ENCODE assay signal across 8 cellular contexts in genomic region chr19:12939292-12939606, GRCh38. TPM values are rescaled to one million over a fixed set of nuclear protein-coding genes. Genes with fewer than 3 reads are reported as not detected.
DNase-seq lines count a peak whose midpoint lies in the region; ATAC-seq and TF ChIP-seq lines count a peak whose summit lies in the region.

No MANE protein-coding gene starts in this region.

- H3K27ac ChIP-seq in tibial artery, result peak overlapping the region; percentile 92 to 93

- H3K4me3 ChIP-seq in GM06990 (replicated peaks; ENCODE audit: low read depth, low read length) (peak overlapping the region; percentile 99), tibial artery (peak overlapping the region; percentile 91)

- DNase-seq in GM06990 (ENCODE audit: extremely low read depth, insufficient read length), result peak; percentile 50
- peak; percentile 55 for DNase-seq in dermis blood vessel endothelial cell
- DNase-seq in mesothelial cell of epicardium (ENCODE audit: low spot score in 2 of 2, unreplicated experiment in 2 of 2), result no peak
- no peak for DNase-seq in tibial artery
- no peak for DNase-seq in Ammon's horn (ENCODE audit: low spot score)

- H3K36me3 Mint-ChIP-seq in mesothelial cell of epicardium, result peaks cover 27% of the 10 kb centered on the region

- peak overlapping the region; percentile 96 for H3K27ac Mint-ChIP-seq in mesothelial cell of epicardium

- peak overlapping the region; percentile 99 for H3K4me3 Mint-ChIP-seq in mesothelial cell of epicardium

- H3K9me3 Mint-ChIP-seq in mesothelial cell of epicardium, result no peaks in the 10 kb centered on the region

- TF ChIP-seq CTCF in GM06990 (IDR thresholded peaks at IDR 0.05; ENCODE audit: insufficient read depth, low read length, poor library complexity, severe bottlenecking) (no peak), mesothelial cell of epicardium (IDR thresholded peaks at IDR 0.05; ENCODE audit: unreplicated experiment) (no peak), tibial artery (IDR thresholded peaks at IDR 0.05) (no peak)

- peaks cover 34% of the 10 kb centered on the region for H3K36me3 ChIP-seq in GM06990 (ENCODE audit: control insufficient read depth, insufficient read depth, low read length)
- H3K36me3 ChIP-seq in tibial artery, result peaks cover 40 to 45% (median 42%) of the 10 kb centered on the region in 3 donors

- H3K27me3 ChIP-seq in GM06990 (replicated peaks; ENCODE audit: control insufficient read depth, insufficient read depth, low read length) (no peaks in the 10 kb centered on the region), tibial artery (no peaks in the 10 kb centered on the region)

- peaks cover 0 to 44% (median 33%) of the 10 kb centered on the region in 4 donors for H3K4me1 ChIP-seq in tibial artery

- H3K27me3 Mint-ChIP-seq in mesothelial cell of epicardium (ENCODE audit: low read depth), result no peaks in the 10 kb centered on the region

- ATAC-seq in SK-N-SH treated with all-trans-retinoic acid at 6 μM for 48 hours (peak; percentile 4; the same call in 2 of the 3 replicates), GM19395 (IDR thresholded peaks at IDR 0.05; ENCODE audit: unreplicated experiment) (no peak), HG02798 (IDR thresholded peaks at IDR 0.05; ENCODE audit: poor library complexity, unreplicated experiment) (no peak)

- intact Hi-C loops in tibial artery (cut with DNase I; ENCODE audit: low total_unique reads), result no loop called here

- H3K4me1 Mint-ChIP-seq in mesothelial cell of epicardium, result peaks cover 38% of the 10 kb centered on the region

- no peaks in the 10 kb centered on the region for H3K9me3 ChIP-seq in tibial artery

TF ChIP-seq in SK-N-SH treated with all-trans-retinoic acid at 6 μM for 48 hours, 23 proteins besides CTCF, POLR2A, EP300 and RAD21:
- TF ChIP-seq ESRRG (CRISPR knock-in tag; IDR thresholded peaks at IDR 0.05), result no peak
- TF ChIP-seq POU6F1 (CRISPR knock-in tag; IDR thresholded peaks at IDR 0.05; ENCODE audit: borderline replicate concordance, low read depth), result no peak
- no peak for TF ChIP-seq PPARA (CRISPR knock-in tag; IDR thresholded peaks at IDR 0.05; ENCODE audit: borderline replicate concordance)
- no peak for TF ChIP-seq ZC3H10 (CRISPR knock-in tag; IDR thresholded peaks at IDR 0.05)
- no peak for TF ChIP-seq BACH2 (CRISPR knock-in tag; IDR thresholded peaks at IDR 0.05; ENCODE audit: borderline replicate concordance)
- no peak for TF ChIP-seq CREB5 (CRISPR knock-in tag; IDR thresholded peaks at IDR 0.05; ENCODE audit: low read depth)
- TF ChIP-seq ZFP3 (CRISPR knock-in tag; IDR thresholded peaks at IDR 0.05), result no peak
- TF ChIP-seq PATZ1 (CRISPR knock-in tag; IDR thresholded peaks at IDR 0.05; ENCODE audit: borderline replicate concordance), result no peak
- no peak for TF ChIP-seq OSR1 (CRISPR knock-in tag; IDR thresholded peaks at IDR 0.05)
- TF ChIP-seq TSHZ2 (CRISPR knock-in tag; IDR thresholded peaks at IDR 0.05), result no peak
- TF ChIP-seq ZNF565 (CRISPR knock-in tag; conservative IDR thresholded peaks at IDR 0.05; ENCODE audit: low read depth), result no peak
- no peak for TF ChIP-seq RARB (CRISPR knock-in tag; IDR thresholded peaks at IDR 0.05)
- no peak for TF ChIP-seq CSDC2 (CRISPR knock-in tag; IDR thresholded peaks at IDR 0.05)
- TF ChIP-seq TOX (CRISPR knock-in tag; IDR thresholded peaks at IDR 0.05; ENCODE audit: borderline replicate concordance), result no peak
- TF ChIP-seq ZNF8 (CRISPR knock-in tag; IDR thresholded peaks at IDR 0.05), result no peak
- no peak for TF ChIP-seq ARNTL (CRISPR knock-in tag; IDR thresholded peaks at IDR 0.05; ENCODE audit: borderline replicate concordance, low read depth)
- no peak for TF ChIP-seq ISL1 (CRISPR knock-in tag; IDR thresholded peaks at IDR 0.05)

RNA-seq across cellular contexts. Expression of gene CALR, which starts 0.8 kb away (rescaled TPM):
- 1,244 and 1,415 TPM in 2 replicates for total RNA-seq in dermis blood vessel endothelial cell
- 863 to 886 TPM (median 869 TPM) in 3 replicates for total RNA-seq in mesothelial cell of epicardium

RNA-seq across cellular contexts. Expression of gene FARSA, which starts 5.7 kb away (rescaled TPM):
- total RNA-seq in dermis blood vessel endothelial cell, result 47.5 and 83.9 TPM in 2 replicates
- total RNA-seq in mesothelial cell of epicardium, result 54.5 to 58.4 TPM (median 58.3 TPM) in 3 replicates

RNA-seq across cellular contexts. Expression of gene RAD23A, which starts 6.4 kb away (rescaled TPM):
- total RNA-seq in dermis blood vessel endothelial cell, result 52.9 and 98.1 TPM in 2 replicates
- total RNA-seq in mesothelial cell of epicardium, result 78.6 to 87.4 TPM (median 80.7 TPM) in 3 replicates

RNA-seq across cellular contexts. Expression of gene GADD45GIP1, which starts 17.8 kb away (rescaled TPM):
- 19.5 and 20.6 TPM in 2 replicates for total RNA-seq in dermis blood vessel endothelial cell
- 18.7 to 19.1 TPM (median 18.8 TPM) in 3 replicates for total RNA-seq in mesothelial cell of epicardium

RNA-seq across cellular contexts. Expression of gene SYCE2, which starts 20.2 kb away (rescaled TPM):
- total RNA-seq in dermis blood vessel endothelial cell (0.17 and 0.33 TPM in 2 replicates), mesothelial cell of epicardium (0.86 to 0.98 TPM (median 0.97 TPM) in 3 replicates)

Comparison
In these comparisons a context has a peak if more than half of its experiments do, and no peak if none do; other contexts are left out.
1. DNase-seq: peak in GM06990 (single experiment) and dermis blood vessel endothelial cell (single experiment); none in mesothelial cell of epicardium (0 of 2), tibial artery (0 of 2) and Ammon's horn (single experiment).